In the genomic region with DNA sequence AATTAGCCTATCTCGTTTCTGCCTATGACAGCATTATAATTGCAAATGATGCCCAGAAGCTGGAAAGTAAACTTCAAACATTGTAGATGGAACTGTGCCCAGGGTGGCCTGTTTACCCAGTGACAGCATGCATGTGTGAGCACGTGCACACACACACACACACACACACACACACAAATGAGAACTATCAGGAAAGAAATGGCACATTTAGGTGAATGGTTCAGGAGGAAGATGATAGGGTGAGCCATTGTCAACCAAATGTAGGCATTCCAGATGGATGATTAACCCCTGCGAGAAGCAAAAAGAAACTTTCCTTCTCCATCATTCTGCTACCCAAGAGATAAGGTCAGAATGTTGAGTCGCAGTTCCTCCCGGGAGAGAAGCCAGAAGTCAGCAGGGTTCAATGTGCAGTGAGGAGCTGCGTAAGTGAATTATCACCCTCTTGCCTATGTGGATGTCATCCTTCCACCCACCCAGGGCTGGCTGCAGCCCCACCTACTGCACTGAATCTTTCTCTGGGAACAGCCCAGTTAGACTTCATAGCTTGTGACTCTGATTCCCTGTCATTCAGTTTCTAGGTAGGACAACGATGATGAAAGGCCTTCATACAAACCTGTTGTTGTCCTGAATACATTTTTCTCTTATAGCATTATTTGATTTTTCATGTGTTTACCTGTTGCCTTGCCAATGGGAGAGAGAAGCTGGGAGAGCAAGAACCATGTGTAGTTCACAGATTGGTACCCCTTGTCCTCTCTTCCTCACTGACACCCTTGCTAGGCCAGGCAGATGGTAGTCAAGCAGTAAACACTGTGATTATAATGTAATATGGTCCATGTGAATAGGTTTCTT, we compare ENCODE assay signal across 1 cellular context.
A peak's percentile ranks its signal among the peaks of the same experiment; 100 is the strongest.
TF ChIP-seq lines count a peak whose summit lies in the region.

No MANE protein-coding gene starts in this region.

TF ChIP-seq in HepG2, 621 proteins besides CTCF, POLR2A, EP300 and RAD21 (continued from another document and continues in another):
- TF ChIP-seq USF2 (IDR thresholded peaks at IDR 0.05; ENCODE audit: low read depth, low read length) (no peak), USF2 (CRISPR knock-in tag; IDR thresholded peaks at IDR 0.05; ENCODE audit: borderline replicate concordance) (peak; percentile 46; the same call in 1 of the 2 replicates), ZNF557 (CRISPR knock-in tag; IDR thresholded peaks at IDR 0.05) (no peak), STAT5B (CRISPR knock-in tag; IDR thresholded peaks at IDR 0.05) (no peak), HNF1A (IDR thresholded peaks at IDR 0.05; ENCODE audit: low read depth) (no peak), HNF1A (CRISPR knock-in tag; IDR thresholded peaks at IDR 0.05; ENCODE audit: borderline replicate concordance) (no peak), ZNF121 (CRISPR knock-in tag; IDR thresholded peaks at IDR 0.05) (no peak), BHLHE40 (IDR thresholded peaks at IDR 0.05; ENCODE audit: low read length) (peak; percentile 100), SCMH1 (CRISPR knock-in tag; IDR thresholded peaks at IDR 0.05; ENCODE audit: borderline replicate concordance) (no peak), MYC (CRISPR knock-in tag; IDR thresholded peaks at IDR 0.05; ENCODE audit: borderline replicate concordance) (peak; percentile 44; the same call in 1 of the 2 replicates), ZNF44 (CRISPR knock-in tag; IDR thresholded peaks at IDR 0.05) (no peak), FOXO1 (CRISPR knock-in tag; IDR thresholded peaks at IDR 0.05) (peak; percentile 63; the same call in 1 of the 2 replicates), MXD4 (CRISPR knock-in tag; IDR thresholded peaks at IDR 0.05) (0 out of 2 replicates have a peak, but pooled peaks have one; percentile 20), SETDB1 (CRISPR knock-in tag; IDR thresholded peaks at IDR 0.05; ENCODE audit: borderline replicate concordance) (no peak), RBAK (CRISPR knock-in tag; IDR thresholded peaks at IDR 0.05) (no peak), THYN1 (CRISPR knock-in tag; IDR thresholded peaks at IDR 0.05; ENCODE audit: borderline replicate concordance, low read depth) (no peak), TCF7L2 (IDR thresholded peaks at IDR 0.05; ENCODE audit: low read depth, low read length) (no peak), ZNF280D (CRISPR knock-in tag; IDR thresholded peaks at IDR 0.05) (no peak), REL (CRISPR knock-in tag; conservative IDR thresholded peaks at IDR 0.05) (no peak), NFKBIZ (CRISPR knock-in tag; IDR thresholded peaks at IDR 0.05) (peak; percentile 62; the same call in 1 of the 2 replicates), ZNF33A (CRISPR knock-in tag; IDR thresholded peaks at IDR 0.05; ENCODE audit: borderline replicate concordance) (0 out of 2 replicates have a peak, but pooled peaks have one; percentile 21), ZNF781 (CRISPR knock-in tag; IDR thresholded peaks at IDR 0.05; ENCODE audit: borderline replicate concordance, not compliant biosample characterization) (no peak), MTA1 (CRISPR knock-in tag; IDR thresholded peaks at IDR 0.05; ENCODE audit: borderline replicate concordance) (no peak), ELK4 (CRISPR knock-in tag; IDR thresholded peaks at IDR 0.05; ENCODE audit: borderline replicate concordance) (no peak), SAFB2 (CRISPR knock-in tag; IDR thresholded peaks at IDR 0.05; ENCODE audit: borderline replicate concordance, low read depth) (no peak), SKI (IDR thresholded peaks at IDR 0.05; ENCODE audit: partially characterized antibody) (no peak), RXRB (CRISPR knock-in tag; IDR thresholded peaks at IDR 0.05; ENCODE audit: borderline replicate concordance) (peak; percentile 61; the same call in 1 of the 2 replicates), ZNF335 (CRISPR knock-in tag; IDR thresholded peaks at IDR 0.05) (peak; percentile 56; the same call in 1 of the 2 replicates), KMT2B (CRISPR knock-in tag; IDR thresholded peaks at IDR 0.05) (no peak), MBD4 (IDR thresholded peaks at IDR 0.05; ENCODE audit: borderline replicate concordance, low read length) (no peak), YEATS4 (CRISPR knock-in tag; IDR thresholded peaks at IDR 0.05; ENCODE audit: borderline replicate concordance) (no peak), RELA (CRISPR knock-in tag; IDR thresholded peaks at IDR 0.05) (no peak), ZZZ3 (CRISPR knock-in tag; IDR thresholded peaks at IDR 0.05; ENCODE audit: borderline replicate concordance) (no peak), SRSF1 (optimal IDR thresholded peaks at IDR 0.05; ENCODE audit: low read depth, low read length) (no peak), ATF1 (CRISPR knock-in tag; IDR thresholded peaks at IDR 0.05) (no peak), ELF1 (CRISPR knock-in tag; IDR thresholded peaks at IDR 0.05) (no peak)
- TF ChIP-seq, protein P1, sequence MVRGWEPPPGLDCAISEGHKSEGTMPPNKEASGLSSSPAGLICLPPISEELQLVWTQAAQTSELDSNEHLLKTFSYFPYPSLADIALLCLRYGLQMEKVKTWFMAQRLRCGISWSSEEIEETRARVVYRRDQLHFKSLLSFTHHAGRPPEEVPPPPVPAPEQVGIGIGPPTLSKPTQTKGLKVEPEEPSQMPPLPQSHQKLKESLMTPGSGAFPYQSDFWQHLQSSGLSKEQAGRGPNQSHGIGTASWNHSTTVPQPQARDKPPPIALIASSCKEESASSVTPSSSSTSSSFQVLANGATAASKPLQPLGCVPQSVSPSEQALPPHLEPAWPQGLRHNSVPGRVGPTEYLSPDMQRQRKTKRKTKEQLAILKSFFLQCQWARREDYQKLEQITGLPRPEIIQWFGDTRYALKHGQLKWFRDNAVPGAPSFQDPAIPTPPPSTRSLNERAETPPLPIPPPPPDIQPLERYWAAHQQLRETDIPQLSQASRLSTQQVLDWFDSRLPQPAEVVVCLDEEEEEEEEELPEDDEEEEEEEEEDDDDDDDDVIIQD (CRISPR knock-in tag; IDR thresholded peaks at IDR 0.05; ENCODE audit: low read depth), result 0 out of 2 replicates have a peak, but pooled peaks have one; percentile 33
- TF ChIP-seq, protein P2, sequence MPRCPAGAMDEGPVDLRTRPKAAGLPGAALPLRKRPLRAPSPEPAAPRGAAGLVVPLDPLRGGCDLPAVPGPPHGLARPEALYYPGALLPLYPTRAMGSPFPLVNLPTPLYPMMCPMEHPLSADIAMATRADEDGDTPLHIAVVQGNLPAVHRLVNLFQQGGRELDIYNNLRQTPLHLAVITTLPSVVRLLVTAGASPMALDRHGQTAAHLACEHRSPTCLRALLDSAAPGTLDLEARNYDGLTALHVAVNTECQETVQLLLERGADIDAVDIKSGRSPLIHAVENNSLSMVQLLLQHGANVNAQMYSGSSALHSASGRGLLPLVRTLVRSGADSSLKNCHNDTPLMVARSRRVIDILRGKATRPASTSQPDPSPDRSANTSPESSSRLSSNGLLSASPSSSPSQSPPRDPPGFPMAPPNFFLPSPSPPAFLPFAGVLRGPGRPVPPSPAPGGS (CRISPR knock-in tag; IDR thresholded peaks at IDR 0.05), result no peak
- TF ChIP-seq, protein P3, sequence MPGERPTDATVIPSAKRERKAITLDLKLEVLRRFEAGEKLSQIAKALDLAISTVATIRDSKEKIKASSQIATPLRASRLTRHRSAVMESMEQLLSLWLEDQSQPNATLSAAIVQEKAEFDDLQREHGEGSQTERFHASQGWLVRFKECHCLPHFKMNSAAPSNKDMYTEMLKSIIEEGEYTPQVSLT (CRISPR knock-in tag; IDR thresholded peaks at IDR 0.05; ENCODE audit: borderline replicate concordance, low read depth), result no peak
- TF ChIP-seq, protein P4, sequence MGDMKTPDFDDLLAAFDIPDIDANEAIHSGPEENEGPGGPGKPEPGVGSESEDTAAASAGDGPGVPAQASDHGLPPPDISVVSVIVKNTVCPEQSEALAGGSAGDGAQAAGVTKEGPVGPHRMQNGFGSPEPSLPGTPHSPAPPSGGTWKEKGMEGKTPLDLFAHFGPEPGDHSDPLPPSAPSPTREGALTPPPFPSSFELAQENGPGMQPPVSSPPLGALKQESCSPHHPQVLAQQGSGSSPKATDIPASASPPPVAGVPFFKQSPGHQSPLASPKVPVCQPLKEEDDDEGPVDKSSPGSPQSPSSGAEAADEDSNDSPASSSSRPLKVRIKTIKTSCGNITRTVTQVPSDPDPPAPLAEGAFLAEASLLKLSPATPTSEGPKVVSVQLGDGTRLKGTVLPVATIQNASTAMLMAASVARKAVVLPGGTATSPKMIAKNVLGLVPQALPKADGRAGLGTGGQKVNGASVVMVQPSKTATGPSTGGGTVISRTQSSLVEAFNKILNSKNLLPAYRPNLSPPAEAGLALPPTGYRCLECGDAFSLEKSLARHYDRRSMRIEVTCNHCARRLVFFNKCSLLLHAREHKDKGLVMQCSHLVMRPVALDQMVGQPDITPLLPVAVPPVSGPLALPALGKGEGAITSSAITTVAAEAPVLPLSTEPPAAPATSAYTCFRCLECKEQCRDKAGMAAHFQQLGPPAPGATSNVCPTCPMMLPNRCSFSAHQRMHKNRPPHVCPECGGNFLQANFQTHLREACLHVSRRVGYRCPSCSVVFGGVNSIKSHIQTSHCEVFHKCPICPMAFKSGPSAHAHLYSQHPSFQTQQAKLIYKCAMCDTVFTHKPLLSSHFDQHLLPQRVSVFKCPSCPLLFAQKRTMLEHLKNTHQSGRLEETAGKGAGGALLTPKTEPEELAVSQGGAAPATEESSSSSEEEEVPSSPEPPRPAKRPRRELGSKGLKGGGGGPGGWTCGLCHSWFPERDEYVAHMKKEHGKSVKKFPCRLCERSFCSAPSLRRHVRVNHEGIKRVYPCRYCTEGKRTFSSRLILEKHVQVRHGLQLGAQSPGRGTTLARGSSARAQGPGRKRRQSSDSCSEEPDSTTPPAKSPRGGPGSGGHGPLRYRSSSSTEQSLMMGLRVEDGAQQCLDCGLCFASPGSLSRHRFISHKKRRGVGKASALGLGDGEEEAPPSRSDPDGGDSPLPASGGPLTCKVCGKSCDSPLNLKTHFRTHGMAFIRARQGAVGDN (CRISPR knock-in tag; IDR thresholded peaks at IDR 0.05), result no peak; the same call in 1 of the 2 replicates
